In the genomic region with DNA sequence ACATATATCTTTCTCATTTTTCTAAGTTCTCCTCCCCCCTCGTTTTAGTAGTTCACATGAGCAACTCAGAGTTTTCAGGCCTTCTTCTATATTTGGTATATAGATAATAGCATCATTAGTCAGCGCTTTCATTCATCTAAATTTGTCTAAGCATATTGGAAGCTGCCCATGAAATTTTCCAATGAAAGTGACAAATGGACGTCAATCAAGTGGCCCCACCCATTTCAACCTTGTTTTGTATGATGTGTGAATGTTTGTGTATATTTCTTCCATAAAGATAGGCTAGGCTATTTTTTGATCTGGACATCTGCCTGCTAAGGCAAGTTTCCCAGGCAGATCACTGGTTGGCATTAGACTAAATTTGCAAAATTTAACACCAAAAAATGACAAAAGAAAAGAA, we compare ENCODE assay signal across 1 cellular context.
A peak's percentile ranks its signal among the peaks of the same experiment; 100 is the strongest.
TF ChIP-seq lines count a peak whose summit lies in the region.

No MANE protein-coding gene starts in this region.

TF ChIP-seq in K562, 482 proteins besides CTCF, POLR2A, EP300 and RAD21 (continued from another document and continues in another):
- 0 out of 2 replicates have a peak, but pooled peaks have one; percentile 14 for TF ChIP-seq JUND (IDR thresholded peaks at IDR 0.05; ENCODE audit: borderline replicate concordance, low read depth, low read length)
- no peak; the same call in 2 of the 3 replicates for TF ChIP-seq JUND (tag; IDR thresholded peaks at IDR 0.05; ENCODE audit: borderline replicate concordance, low read depth, low read length)
- no peak for TF ChIP-seq SMAD4 (CRISPR knock-in tag; conservative IDR thresholded peaks at IDR 0.05)
- TF ChIP-seq BACH1 (tag; IDR thresholded peaks at IDR 0.05): peak; percentile 41; the same call in 1 of the 2 replicates
- TF ChIP-seq, protein P1, sequence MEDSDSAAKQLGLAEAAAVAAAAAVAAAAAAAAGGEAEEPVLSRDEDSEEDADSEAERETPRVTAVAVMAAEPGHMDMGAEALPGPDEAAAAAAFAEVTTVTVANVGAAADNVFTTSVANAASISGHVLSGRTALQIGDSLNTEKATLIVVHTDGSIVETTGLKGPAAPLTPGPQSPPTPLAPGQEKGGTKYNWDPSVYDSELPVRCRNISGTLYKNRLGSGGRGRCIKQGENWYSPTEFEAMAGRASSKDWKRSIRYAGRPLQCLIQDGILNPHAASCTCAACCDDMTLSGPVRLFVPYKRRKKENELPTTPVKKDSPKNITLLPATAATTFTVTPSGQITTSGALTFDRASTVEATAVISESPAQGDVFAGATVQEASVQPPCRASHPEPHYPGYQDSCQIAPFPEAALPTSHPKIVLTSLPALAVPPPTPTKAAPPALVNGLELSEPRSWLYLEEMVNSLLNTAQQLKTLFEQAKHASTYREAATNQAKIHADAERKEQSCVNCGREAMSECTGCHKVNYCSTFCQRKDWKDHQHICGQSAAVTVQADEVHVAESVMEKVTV (CRISPR knock-in tag; IDR thresholded peaks at IDR 0.05): no peak
- TF ChIP-seq BMI1 (IDR thresholded peaks at IDR 0.05; ENCODE audit: low read length): no peak
- TF ChIP-seq, protein P2, sequence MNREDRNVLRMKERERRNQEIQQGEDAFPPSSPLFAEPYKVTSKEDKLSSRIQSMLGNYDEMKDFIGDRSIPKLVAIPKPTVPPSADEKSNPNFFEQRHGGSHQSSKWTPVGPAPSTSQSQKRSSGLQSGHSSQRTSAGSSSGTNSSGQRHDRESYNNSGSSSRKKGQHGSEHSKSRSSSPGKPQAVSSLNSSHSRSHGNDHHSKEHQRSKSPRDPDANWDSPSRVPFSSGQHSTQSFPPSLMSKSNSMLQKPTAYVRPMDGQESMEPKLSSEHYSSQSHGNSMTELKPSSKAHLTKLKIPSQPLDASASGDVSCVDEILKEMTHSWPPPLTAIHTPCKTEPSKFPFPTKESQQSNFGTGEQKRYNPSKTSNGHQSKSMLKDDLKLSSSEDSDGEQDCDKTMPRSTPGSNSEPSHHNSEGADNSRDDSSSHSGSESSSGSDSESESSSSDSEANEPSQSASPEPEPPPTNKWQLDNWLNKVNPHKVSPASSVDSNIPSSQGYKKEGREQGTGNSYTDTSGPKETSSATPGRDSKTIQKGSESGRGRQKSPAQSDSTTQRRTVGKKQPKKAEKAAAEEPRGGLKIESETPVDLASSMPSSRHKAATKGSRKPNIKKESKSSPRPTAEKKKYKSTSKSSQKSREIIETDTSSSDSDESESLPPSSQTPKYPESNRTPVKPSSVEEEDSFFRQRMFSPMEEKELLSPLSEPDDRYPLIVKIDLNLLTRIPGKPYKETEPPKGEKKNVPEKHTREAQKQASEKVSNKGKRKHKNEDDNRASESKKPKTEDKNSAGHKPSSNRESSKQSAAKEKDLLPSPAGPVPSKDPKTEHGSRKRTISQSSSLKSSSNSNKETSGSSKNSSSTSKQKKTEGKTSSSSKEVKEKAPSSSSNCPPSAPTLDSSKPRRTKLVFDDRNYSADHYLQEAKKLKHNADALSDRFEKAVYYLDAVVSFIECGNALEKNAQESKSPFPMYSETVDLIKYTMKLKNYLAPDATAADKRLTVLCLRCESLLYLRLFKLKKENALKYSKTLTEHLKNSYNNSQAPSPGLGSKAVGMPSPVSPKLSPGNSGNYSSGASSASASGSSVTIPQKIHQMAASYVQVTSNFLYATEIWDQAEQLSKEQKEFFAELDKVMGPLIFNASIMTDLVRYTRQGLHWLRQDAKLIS (CRISPR knock-in tag; IDR thresholded peaks at IDR 0.05): no peak
- TF ChIP-seq PHF21A (IDR thresholded peaks at IDR 0.05; ENCODE audit: borderline replicate concordance, low read depth): no peak
- peak; percentile 51 for TF ChIP-seq NFE2 (IDR thresholded peaks at IDR 0.05; ENCODE audit: low read depth)
- TF ChIP-seq, protein P3, sequence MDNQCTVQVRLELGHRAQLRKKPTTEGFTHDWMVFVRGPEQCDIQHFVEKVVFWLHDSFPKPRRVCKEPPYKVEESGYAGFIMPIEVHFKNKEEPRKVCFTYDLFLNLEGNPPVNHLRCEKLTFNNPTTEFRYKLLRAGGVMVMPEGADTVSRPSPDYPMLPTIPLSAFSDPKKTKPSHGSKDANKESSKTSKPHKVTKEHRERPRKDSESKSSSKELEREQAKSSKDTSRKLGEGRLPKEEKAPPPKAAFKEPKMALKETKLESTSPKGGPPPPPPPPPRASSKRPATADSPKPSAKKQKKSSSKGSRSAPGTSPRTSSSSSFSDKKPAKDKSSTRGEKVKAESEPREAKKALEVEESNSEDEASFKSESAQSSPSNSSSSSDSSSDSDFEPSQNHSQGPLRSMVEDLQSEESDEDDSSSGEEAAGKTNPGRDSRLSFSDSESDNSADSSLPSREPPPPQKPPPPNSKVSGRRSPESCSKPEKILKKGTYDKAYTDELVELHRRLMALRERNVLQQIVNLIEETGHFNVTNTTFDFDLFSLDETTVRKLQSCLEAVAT (IDR thresholded peaks at IDR 0.05): no peak
- TF ChIP-seq CREB1 (IDR thresholded peaks at IDR 0.05): no peak
- TF ChIP-seq CREB1 (CRISPR knock-in tag; IDR thresholded peaks at IDR 0.05): no peak
- no peak for TF ChIP-seq ZNF253 (CRISPR knock-in tag; conservative IDR thresholded peaks at IDR 0.05)
- no peak for TF ChIP-seq CBX3 (IDR thresholded peaks at IDR 0.05; ENCODE audit: borderline replicate concordance in 1 of 2, low read length in 2 of 2)
- peak; percentile 31; the same call in 1 of the 2 replicates for TF ChIP-seq SMARCE1 (IDR thresholded peaks at IDR 0.05)
- no peak for TF ChIP-seq ZNF436 (CRISPR knock-in tag; IDR thresholded peaks at IDR 0.05)
- TF ChIP-seq NRF1 (conservative IDR thresholded peaks at IDR 0.05 in 1 of 2, IDR thresholded peaks at IDR 0.05 in 1 of 2): peak; percentile 48 to 55; a peak in 3 of 4 replicates
- peak; percentile 48; the same call in 1 of the 2 replicates for TF ChIP-seq DPF2 (IDR thresholded peaks at IDR 0.05)
- TF ChIP-seq ELF1 (tag; IDR thresholded peaks at IDR 0.05): no peak
- TF ChIP-seq ZNF121 (CRISPR knock-in tag; conservative IDR thresholded peaks at IDR 0.05): no peak
- TF ChIP-seq POLR3A (IDR thresholded peaks at IDR 0.05; ENCODE audit: borderline replicate concordance, extremely low read depth, insufficient read depth, insufficient read length): no peak
- peak; percentile 79 for TF ChIP-seq MAFG (tag; conservative IDR thresholded peaks at IDR 0.05)
- TF ChIP-seq CAMTA2 (CRISPR knock-in tag; conservative IDR thresholded peaks at IDR 0.05): no peak
- no peak for TF ChIP-seq HIVEP1 (CRISPR knock-in tag; IDR thresholded peaks at IDR 0.05)
- TF ChIP-seq ZBED1 (IDR thresholded peaks at IDR 0.05): no peak
- no peak for TF ChIP-seq MCM5 (IDR thresholded peaks at IDR 0.05; ENCODE audit: low read depth)
- no peak for TF ChIP-seq TBP (optimal IDR thresholded peaks at IDR 0.05; ENCODE audit: low read depth, low read length)
- no peak for TF ChIP-seq CHD2 (IDR thresholded peaks at IDR 0.05; ENCODE audit: low read depth, low read length)
- TF ChIP-seq C11orf30 (IDR thresholded peaks at IDR 0.05; ENCODE audit: low read depth): peak; percentile 70
- TF ChIP-seq, protein P4, sequence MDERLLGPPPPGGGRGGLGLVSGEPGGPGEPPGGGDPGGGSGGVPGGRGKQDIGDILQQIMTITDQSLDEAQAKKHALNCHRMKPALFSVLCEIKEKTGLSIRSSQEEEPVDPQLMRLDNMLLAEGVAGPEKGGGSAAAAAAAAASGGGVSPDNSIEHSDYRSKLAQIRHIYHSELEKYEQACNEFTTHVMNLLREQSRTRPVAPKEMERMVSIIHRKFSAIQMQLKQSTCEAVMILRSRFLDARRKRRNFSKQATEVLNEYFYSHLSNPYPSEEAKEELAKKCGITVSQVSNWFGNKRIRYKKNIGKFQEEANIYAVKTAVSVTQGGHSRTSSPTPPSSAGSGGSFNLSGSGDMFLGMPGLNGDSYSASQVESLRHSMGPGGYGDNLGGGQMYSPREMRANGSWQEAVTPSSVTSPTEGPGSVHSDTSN (CRISPR knock-in tag; IDR thresholded peaks at IDR 0.05; ENCODE audit: low read depth): no peak
- TF ChIP-seq, protein P4 (tag; conservative IDR thresholded peaks at IDR 0.05; ENCODE audit: low read depth): peak; percentile 88
- TF ChIP-seq POLR2H (tag; IDR thresholded peaks at IDR 0.05; ENCODE audit: low read depth): no peak
- TF ChIP-seq, protein P5, sequence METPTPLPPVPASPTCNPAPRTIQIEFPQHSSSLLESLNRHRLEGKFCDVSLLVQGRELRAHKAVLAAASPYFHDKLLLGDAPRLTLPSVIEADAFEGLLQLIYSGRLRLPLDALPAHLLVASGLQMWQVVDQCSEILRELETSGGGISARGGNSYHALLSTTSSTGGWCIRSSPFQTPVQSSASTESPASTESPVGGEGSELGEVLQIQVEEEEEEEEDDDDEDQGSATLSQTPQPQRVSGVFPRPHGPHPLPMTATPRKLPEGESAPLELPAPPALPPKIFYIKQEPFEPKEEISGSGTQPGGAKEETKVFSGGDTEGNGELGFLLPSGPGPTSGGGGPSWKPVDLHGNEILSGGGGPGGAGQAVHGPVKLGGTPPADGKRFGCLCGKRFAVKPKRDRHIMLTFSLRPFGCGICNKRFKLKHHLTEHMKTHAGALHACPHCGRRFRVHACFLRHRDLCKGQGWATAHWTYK (CRISPR knock-in tag; IDR thresholded peaks at IDR 0.05): no peak
- TF ChIP-seq JUN (IDR thresholded peaks at IDR 0.05; ENCODE audit: borderline replicate concordance, low read depth, low read length): no peak
- no peak for TF ChIP-seq JUN (CRISPR knock-in tag; IDR thresholded peaks at IDR 0.05; ENCODE audit: borderline replicate concordance)
- TF ChIP-seq LARP7 (IDR thresholded peaks at IDR 0.05): no peak
- no peak for TF ChIP-seq KLF10 (CRISPR knock-in tag; IDR thresholded peaks at IDR 0.05)
- no peak for TF ChIP-seq ZC3H11A (IDR thresholded peaks at IDR 0.05; ENCODE audit: low read depth, low read length)
- no peak for TF ChIP-seq NELFE (IDR thresholded peaks at IDR 0.05; ENCODE audit: insufficient read depth, insufficient read length)
- TF ChIP-seq SP2 (IDR thresholded peaks at IDR 0.05; ENCODE audit: extremely low read depth, low read depth, low read length, poor library complexity, severe bottlenecking): no peak
- no peak for TF ChIP-seq ZNF507 (tag; conservative IDR thresholded peaks at IDR 0.05)
- no peak for TF ChIP-seq HDAC6 (IDR thresholded peaks at IDR 0.05; ENCODE audit: low read depth, low read length)
- 0 out of 2 replicates have a peak, but pooled peaks have one; percentile 44 for TF ChIP-seq SMARCA4 (IDR thresholded peaks at IDR 0.05)
- no peak for TF ChIP-seq U2AF1 (optimal IDR thresholded peaks at IDR 0.05; ENCODE audit: low read depth, low read length)
- no peak for TF ChIP-seq SREBF2 (CRISPR knock-in tag; IDR thresholded peaks at IDR 0.05)
- TF ChIP-seq MEF2A (IDR thresholded peaks at IDR 0.05; ENCODE audit: control insufficient read depth, low read depth, low read length): peak; percentile 52; the same call in 1 of the 2 replicates
- TF ChIP-seq SRF (CRISPR knock-in tag; IDR thresholded peaks at IDR 0.05): peak in 1 of 2 experiments; percentile 61; a peak in 1 of 4 replicates
- TF ChIP-seq POU5F1 (IDR thresholded peaks at IDR 0.05; ENCODE audit: borderline replicate concordance, low read depth, low read length, partially characterized antibody): no peak
- TF ChIP-seq LEF1 (IDR thresholded peaks at IDR 0.05): 0 out of 2 replicates have a peak, but pooled peaks have one; percentile 28
- no peak for TF ChIP-seq CSDE1 (IDR thresholded peaks at IDR 0.05)
- no peak for TF ChIP-seq DNMT1 (IDR thresholded peaks at IDR 0.05)
- no peak for TF ChIP-seq NEUROD1 (IDR thresholded peaks at IDR 0.05; ENCODE audit: borderline replicate concordance, low read depth, low read length, partially characterized antibody)
- TF ChIP-seq, protein P6, sequence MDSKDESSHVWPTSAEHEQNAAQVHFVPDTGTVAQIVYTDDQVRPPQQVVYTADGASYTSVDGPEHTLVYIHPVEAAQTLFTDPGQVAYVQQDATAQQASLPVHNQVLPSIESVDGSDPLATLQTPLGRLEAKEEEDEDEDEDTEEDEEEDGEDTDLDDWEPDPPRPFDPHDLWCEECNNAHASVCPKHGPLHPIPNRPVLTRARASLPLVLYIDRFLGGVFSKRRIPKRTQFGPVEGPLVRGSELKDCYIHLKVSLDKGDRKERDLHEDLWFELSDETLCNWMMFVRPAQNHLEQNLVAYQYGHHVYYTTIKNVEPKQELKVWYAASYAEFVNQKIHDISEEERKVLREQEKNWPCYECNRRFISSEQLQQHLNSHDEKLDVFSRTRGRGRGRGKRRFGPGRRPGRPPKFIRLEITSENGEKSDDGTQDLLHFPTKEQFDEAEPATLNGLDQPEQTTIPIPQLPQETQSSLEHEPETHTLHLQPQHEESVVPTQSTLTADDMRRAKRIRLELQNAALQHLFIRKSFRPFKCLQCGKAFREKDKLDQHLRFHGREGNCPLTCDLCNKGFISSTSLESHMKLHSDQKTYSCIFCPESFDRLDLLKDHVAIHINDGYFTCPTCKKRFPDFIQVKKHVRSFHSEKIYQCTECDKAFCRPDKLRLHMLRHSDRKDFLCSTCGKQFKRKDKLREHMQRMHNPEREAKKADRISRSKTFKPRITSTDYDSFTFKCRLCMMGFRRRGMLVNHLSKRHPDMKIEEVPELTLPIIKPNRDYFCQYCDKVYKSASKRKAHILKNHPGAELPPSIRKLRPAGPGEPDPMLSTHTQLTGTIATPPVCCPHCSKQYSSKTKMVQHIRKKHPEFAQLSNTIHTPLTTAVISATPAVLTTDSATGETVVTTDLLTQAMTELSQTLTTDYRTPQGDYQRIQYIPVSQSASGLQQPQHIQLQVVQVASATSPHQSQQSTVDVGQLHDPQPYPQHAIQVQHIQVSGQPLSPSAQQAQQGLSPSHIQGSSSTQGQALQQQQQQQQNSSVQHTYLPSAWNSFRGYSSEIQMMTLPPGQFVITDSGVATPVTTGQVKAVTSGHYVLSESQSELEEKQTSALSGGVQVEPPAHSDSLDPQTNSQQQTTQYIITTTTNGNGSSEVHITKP (IDR thresholded peaks at IDR 0.05; ENCODE audit: partially characterized antibody): no peak
- TF ChIP-seq, protein P7, sequence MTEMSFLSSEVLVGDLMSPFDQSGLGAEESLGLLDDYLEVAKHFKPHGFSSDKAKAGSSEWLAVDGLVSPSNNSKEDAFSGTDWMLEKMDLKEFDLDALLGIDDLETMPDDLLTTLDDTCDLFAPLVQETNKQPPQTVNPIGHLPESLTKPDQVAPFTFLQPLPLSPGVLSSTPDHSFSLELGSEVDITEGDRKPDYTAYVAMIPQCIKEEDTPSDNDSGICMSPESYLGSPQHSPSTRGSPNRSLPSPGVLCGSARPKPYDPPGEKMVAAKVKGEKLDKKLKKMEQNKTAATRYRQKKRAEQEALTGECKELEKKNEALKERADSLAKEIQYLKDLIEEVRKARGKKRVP (CRISPR knock-in tag; IDR thresholded peaks at IDR 0.05): no peak
